Comparison of ENCODE assay signal across 8 cellular contexts in the genomic region with DNA sequence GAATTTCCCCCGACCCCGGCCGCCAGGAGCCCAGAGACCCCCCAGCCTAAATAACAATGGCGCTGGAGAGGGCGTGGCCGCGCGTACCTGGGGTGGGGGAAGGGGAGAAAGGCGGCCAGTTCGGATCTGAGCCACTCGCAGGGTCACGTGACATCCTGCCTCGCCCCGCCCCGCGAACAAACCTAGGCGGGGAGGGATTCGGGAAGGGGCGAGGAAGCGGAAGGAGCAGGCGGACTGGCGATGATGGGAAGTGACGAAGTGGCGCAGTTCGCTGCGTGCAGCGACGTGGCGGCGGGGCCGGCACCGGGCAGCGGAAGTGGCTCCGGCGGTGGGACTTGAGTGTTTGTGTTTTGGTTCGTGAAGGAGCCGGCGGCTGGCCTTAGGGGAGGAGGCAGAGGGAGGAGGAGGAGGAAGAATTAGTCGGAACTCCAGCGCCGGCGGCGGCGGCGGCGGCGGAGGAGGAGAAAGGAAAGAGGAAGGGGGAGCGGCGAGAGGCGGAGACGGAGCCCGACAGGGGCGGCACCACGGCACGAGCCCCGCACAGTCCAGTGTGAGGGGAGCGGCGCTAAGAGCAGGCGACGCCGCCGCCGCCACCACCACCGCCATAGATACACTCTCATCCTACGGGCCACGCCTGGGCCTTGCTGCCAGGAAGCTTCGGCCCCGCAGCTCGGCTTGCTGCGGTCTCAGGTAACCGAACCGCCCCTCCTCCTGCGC. TPM values are rescaled to one million over a fixed set of nuclear protein-coding genes. Genes with fewer than 3 reads are reported as not detected.
DNase-seq lines count a peak whose midpoint lies in the region; ATAC-seq, FAIRE-seq and TF ChIP-seq lines count a peak whose summit lies in the region.

Gene RAB5A, plus strand, starts transcription at position 266 of the 717 bp plus-strand sequence. CDS start 3,802 bp downstream, outside the sequence.

- peaks cover 12% of the 10 kb centered on the region for H3K4me1 ChIP-seq in cardiac muscle cell (ENCODE audit: low read depth)
- peaks cover 3 to 4% of the 10 kb centered on the region in 2 experiments for H3K4me1 ChIP-seq in trophoblast cell (ENCODE audit: control insufficient read depth in 1 of 2, insufficient read depth in 2 of 2, low read length in 2 of 2)
- H3K4me1 ChIP-seq in transverse colon, result peaks cover 10 to 30% (median 19%) of the 10 kb centered on the region in 4 donors

- no peaks in the 10 kb centered on the region for H3K36me3 ChIP-seq in cardiac muscle cell
- peaks cover 4 to 6% of the 10 kb centered on the region in 2 experiments for H3K36me3 ChIP-seq in trophoblast cell (ENCODE audit: control insufficient read depth in 1 of 2, insufficient read depth in 2 of 2, low read length in 2 of 2)
- peaks cover 0 to 8% (median 3%) of the 10 kb centered on the region in 4 donors for H3K36me3 ChIP-seq in transverse colon

- no peaks in the 10 kb centered on the region for H3K9me3 ChIP-seq in cardiac muscle cell (ENCODE audit: low read depth)
- H3K9me3 ChIP-seq in trophoblast cell (ENCODE audit: insufficient read depth, low read depth, low read length), result peaks cover 2% of the 10 kb centered on the region
- no peaks in the 10 kb centered on the region for H3K9me3 ChIP-seq in transverse colon

- H3K23ac ChIP-seq in trophoblast cell (ENCODE audit: low read length), result no peak within 1 kb of the TSS

- H3K36me3 Mint-ChIP-seq in T-cell, result peaks cover 11% of the 10 kb centered on the region

- peak within 1 kb of the TSS; percentile 91 for H3K4me3 ChIP-seq in cardiac muscle cell
- peak within 1 kb of the TSS; percentile 95 for H3K4me3 ChIP-seq in trophoblast cell (ENCODE audit: low read depth, low read length)
- peak within 1 kb of the TSS; percentile 91 to 100 (median 98) for H3K4me3 ChIP-seq in transverse colon

- TF ChIP-seq EP300 in transverse colon (IDR thresholded peaks at IDR 0.05; ENCODE audit: low read depth), result peak; percentile 81

- peak within 1 kb of the TSS; percentile 85 for H4K12ac ChIP-seq in trophoblast cell (ENCODE audit: low read depth, low read length)

- TF ChIP-seq POLR2A in GM12891 (IDR thresholded peaks at IDR 0.05; ENCODE audit: low read depth, low read length) (peak; percentile 19), transverse colon (IDR thresholded peaks at IDR 0.05) (peak; percentile 95)

- peak; percentile 97 for ATAC-seq in HG02840 (IDR thresholded peaks at IDR 0.05; ENCODE audit: low FRiP score, unreplicated experiment)
- peak; percentile 86 to 90 (median 88) for ATAC-seq in T-cell (replicated peaks in 1 of 4)

- peak within 1 kb of the TSS; percentile 95 to 100 (median 99) for H3K4me3 Mint-ChIP-seq in T-cell

- H3K14ac ChIP-seq in trophoblast cell (ENCODE audit: low read length), result peak within 1 kb of the TSS; percentile 94

- no peaks in the 10 kb centered on the region for H3K9me3 Mint-ChIP-seq in T-cell

- TF ChIP-seq CTCF in cardiac muscle cell (IDR thresholded peaks at IDR 0.05; ENCODE audit: low read depth, low read length) (no peak), transverse colon (IDR thresholded peaks at IDR 0.05) (no peak)

- H2AFZ ChIP-seq in trophoblast cell (ENCODE audit: insufficient read depth, low read length, poor library complexity), result peak within 1 kb of the TSS; percentile 78

- peak within 1 kb of the TSS; percentile 52 for H3K4me2 ChIP-seq in trophoblast cell (ENCODE audit: low read length)

- peak; percentile 100 for FAIRE-seq in GM12891 (lab: Jason Lieb, UNC)

- peak within 1 kb of the TSS; percentile 89 for H3K18ac ChIP-seq in trophoblast cell (ENCODE audit: low read length)

- H3K27me3 ChIP-seq in cardiac muscle cell (no peaks in the 10 kb centered on the region), trophoblast cell (ENCODE audit: insufficient read depth, low read length) (no peaks in the 10 kb centered on the region), transverse colon (no peaks in the 10 kb centered on the region)

- DNase-seq in GM12891 (ENCODE audit: insufficient read length, low spot score), result peak; percentile 84
- peak; percentile 36 for DNase-seq in NCI-H1436 treated with DMSO at 0.1 percent for 48 hours (lab: John Stamatoyannopoulos, UW)
- DNase-seq in T-cell, result peak; percentile 91 to 97 (median 95)
- peak; percentile 97 to 99 for DNase-seq in cardiac muscle cell (ENCODE audit: low read depth in 1 of 2, low spot score in 1 of 2)
- DNase-seq in trophoblast cell, result peak; percentile 99
- DNase-seq in transverse colon, result peak; percentile 99

- H2BK12ac ChIP-seq in trophoblast cell (ENCODE audit: low read length), result no peak within 1 kb of the TSS

- peak within 1 kb of the TSS; percentile 90 for H3K9ac ChIP-seq in trophoblast cell (ENCODE audit: low read length)

- in situ Hi-C loops in transverse colon (cut with MboI; ENCODE audit: low pct_ligation_motif_present in 1 of 4, low pct_unique_long_range_greater_than_20kb in 1 of 4, low sequenced_read_pairs in 3 of 4), result loop anchor here in 2 of 4 donors (5.0 to 25.0 kb wide), 4 partner anchors 52 to 240 kb away; partner anchors contain the start of genes KAT2B (in 1 of the 2) and SGO1 (in 1 of the 2)

- CTCF ChIA-PET in T-cell (lab: Charles Lee), result interaction anchor here in 1 of 2 donors (1.0 kb wide), 1 partner anchor 93 kb away, joined by 3 read pairs; the partner anchor contains the start of gene KAT2B

- H2AK5ac ChIP-seq in trophoblast cell (ENCODE audit: low read length), result peak within 1 kb of the TSS; percentile 91

- no peaks in the 10 kb centered on the region for H3K27me3 Mint-ChIP-seq in T-cell

- 0 to 1% (median 0%) methylated on average over 55 to 73 of the region's 73 CpGs for WGBS in adipose tissue, 3 donors
- WGBS in trophoblast cell (ENCODE audit: extremely low coverage, insufficient coverage, insufficient read length), result no CpG with 5 or more reads among the region's 73 CpGs
- 0 to 1% methylated on average over 37 to 63 of the region's 73 CpGs for WGBS in transverse colon (ENCODE audit: low coverage in 1 of 2), 2 donors

- peak within 1 kb of the TSS; percentile 88 for H3K4ac ChIP-seq in trophoblast cell (ENCODE audit: low read depth, low read length)

- peaks cover 13% of the 10 kb centered on the region for H3K79me1 ChIP-seq in trophoblast cell (ENCODE audit: low read length)

- peak within 1 kb of the TSS; percentile 69 for H2BK120ac ChIP-seq in trophoblast cell (ENCODE audit: insufficient read depth, low read length, poor library complexity)

- H3K4me1 Mint-ChIP-seq in T-cell, result peaks cover 48 to 56% (median 51%) of the 10 kb centered on the region in 3 donors

- peak within 1 kb of the TSS; percentile 81 for H2BK5ac ChIP-seq in trophoblast cell (ENCODE audit: low read depth, low read length, poor library complexity)

- H4K8ac ChIP-seq in trophoblast cell (ENCODE audit: low read depth, low read length), result peak within 1 kb of the TSS; percentile 92

- intact Hi-C loops in transverse colon (cut with DNase I; ENCODE audit: low total_unique reads), result loop anchor here (2.0 to 5.0 kb wide), 2 partner anchors 58 to 100 kb away; no protein-coding TSS in a partner anchor

- peak within 1 kb of the TSS; percentile 97 to 99 for H3K27ac Mint-ChIP-seq in T-cell

- H4K91ac ChIP-seq in trophoblast cell (ENCODE audit: low read depth, low read length), result peak within 1 kb of the TSS; percentile 92

- POLR2A ChIA-PET in T-cell (lab: Charles Lee), result interaction anchor here (0.5 to 1.1 kb wide), 3 partner anchors 11 to 239 kb away, joined by 5 to 10 read pairs (median 8); partner anchors contain the start of genes KAT2B (in 1 of the 2) and SGO1 (in 1 of the 2)

- peaks cover 12% of the 10 kb centered on the region for H3K79me2 ChIP-seq in trophoblast cell (ENCODE audit: control insufficient read depth, insufficient read depth, low read length, poor library complexity)

- peak within 1 kb of the TSS; percentile 95 for H3K27ac ChIP-seq in adipose tissue (ENCODE audit: low read depth, low read length)
- peak within 1 kb of the TSS; percentile 94 for H3K27ac ChIP-seq in cardiac muscle cell
- peak within 1 kb of the TSS; percentile 94 for H3K27ac ChIP-seq in trophoblast cell (ENCODE audit: low read depth, low read length)
- peak within 1 kb of the TSS; percentile 97 to 100 (median 100) for H3K27ac ChIP-seq in transverse colon

TF ChIP-seq in GM12891, 5 proteins besides CTCF, POLR2A, EP300 and RAD21:
- TF ChIP-seq POU2F2 (IDR thresholded peaks at IDR 0.05; ENCODE audit: low read depth, low read length) (0 out of 2 replicates have a peak, but pooled peaks have one; percentile 46), TAF1 (IDR thresholded peaks at IDR 0.05; ENCODE audit: low read depth, low read length) (peak; percentile 49), PAX5 (IDR thresholded peaks at IDR 0.05; ENCODE audit: insufficient read depth, low read length, severe bottlenecking) (peak; percentile 3), SPI1 (IDR thresholded peaks at IDR 0.05; ENCODE audit: low read depth, low read length) (peak; percentile 78), POLR2AphosphoS5 (IDR thresholded peaks at IDR 0.05; ENCODE audit: low read depth, low read length) (peak; percentile 74)

RNA-seq across cellular contexts. Expression of gene RAB5A, which starts in this region (rescaled TPM):
- polyA plus RNA-seq in GM12891 (2012; ENCODE audit: low read depth, missing spikeins), result 21.1 TPM
- total RNA-seq in T-cell, result 10 to 100 TPM; 41.3 to 91.0 (median 54.7) TPM
- polyA plus RNA-seq in adipose tissue, result 10 to 100 TPM; 11.4 to 54.8 (median 27.6) TPM
- 40.7 and 55.7 TPM in 2 replicates for total RNA-seq in cardiac muscle cell
- polyA plus RNA-seq in cardiac muscle cell, result 56.1 and 62.4 TPM in 2 replicates
- 72.0 and 72.6 TPM in 2 replicates for polyA plus RNA-seq in trophoblast cell (2013)
- total RNA-seq in transverse colon, result 100 to 1,000 TPM in 1 of 4 donors, 10 to 100 TPM in 3; 80.6 to 105 (median 87.5) TPM

Comparison
In these comparisons a context has a peak if more than half of its experiments do, and no peak if none do; other contexts are left out.
1. Peak in every context shown above with its lines: DNase-seq, ATAC-seq, H3K4me3 ChIP-seq and H3K27ac ChIP-seq.
2. DNase-seq: peak in every context shown above with its lines; median percentile 99 in trophoblast cell; 99 in transverse colon; 98 in cardiac muscle cell; 95 in T-cell; 84 in GM12891; 36 in NCI-H1436 treated with DMSO at 0.1 percent for 48 hours.